ENCODE assay signal across 26 cellular contexts in the genomic region with DNA sequence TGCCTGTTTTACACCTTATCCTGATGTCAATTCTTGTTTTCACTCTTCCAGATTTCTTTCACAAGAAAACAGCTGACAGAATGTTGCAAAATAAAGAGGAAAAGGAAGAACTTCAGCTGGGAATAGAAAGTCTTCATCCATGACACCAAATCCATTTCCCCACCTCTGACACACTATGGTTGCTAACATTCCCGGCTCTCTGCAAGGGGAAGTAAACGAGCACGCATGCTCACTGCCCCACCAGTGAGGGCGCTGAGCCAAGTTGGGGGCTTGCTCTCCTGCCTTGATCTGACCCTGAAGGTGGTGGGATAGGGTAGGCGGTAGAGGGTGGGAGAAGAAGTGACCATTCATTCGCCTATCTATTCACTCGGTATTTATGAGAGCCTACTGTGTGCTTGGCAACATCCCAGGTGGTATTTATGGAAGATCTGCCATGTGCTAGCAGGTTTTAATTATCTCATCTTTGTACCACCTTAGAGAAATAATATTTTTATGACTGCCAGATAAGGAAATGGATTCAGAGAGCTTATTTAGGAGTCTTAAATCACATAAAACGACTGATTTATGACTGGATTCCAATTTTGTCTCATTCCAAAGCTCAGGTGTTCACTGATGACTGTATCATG.
"Had no signal": no experiment of that assay in that cellular context is flagged by ENCODE, and none has a peak within 500 bp of the region (broad histone marks: within the 10 kb centered on the region; RNA-seq: fewer than 3 reads in every experiment).

No MANE protein-coding gene starts in this region.

- H3K36me3 Mint-ChIP-seq: immature natural killer cell; mesothelial cell of epicardium; natural killer cell; stimulated activated effector memory CD8-positive, alpha-beta T cell treated with anti-CD3 and anti-CD28 coated beads, Interleukin-12 subunit alpha, Interleukin-12 subunit beta, amount 100 ng/mL, for 72 hours had no signal

- H3K9me3 ChIP-seq: left ventricle myocardium inferior, neutrophil, pancreas, vagina had no signal

- H3K4me3 ChIP-seq: left ventricle myocardium inferior, pancreas, vagina had no signal

- FAIRE-seq: astrocyte, pancreas, small intestine had no signal

- H3K27me3 Mint-ChIP-seq: activated naive CD8-positive, alpha-beta T cell treated with anti-CD3 and anti-CD28 coated beads for 36 hours; activated T-cell treated with anti-CD3 and anti-CD28 coated beads, Interleukin-2, amount 50 U/mL, for 24 hours; activated T-helper 17 cell treated with anti-CD3 and anti-CD28 coated beads, Interleukin-2, amount 50 U/mL, for 72 hours; stimulated activated naive CD8-positive, alpha-beta T cell treated with anti-CD3 and anti-CD28 coated beads, Interleukin-15, amount 100 ng/mL, for 72 hours had no signal

- ATAC-seq: activated T-helper 17 cell treated with anti-CD3 and anti-CD28 coated beads, Interleukin-2, amount 50 U/mL, for 72 hours; foreskin keratinocyte; natural killer cell; pancreas; right cardiac atrium; stimulated activated effector memory CD8-positive, alpha-beta T cell treated with anti-CD3 and anti-CD28 coated beads, Interleukin-12 subunit alpha, Interleukin-12 subunit beta, amount 100 ng/mL, for 72 hours; stimulated activated naive CD8-positive, alpha-beta T cell treated with anti-CD3 and anti-CD28 coated beads, Interleukin-15, amount 100 ng/mL, for 72 hours had no signal

- H3K27ac Mint-ChIP-seq: activated naive CD8-positive, alpha-beta T cell treated with anti-CD3 and anti-CD28 coated beads for 36 hours; activated T-cell treated with anti-CD3 and anti-CD28 coated beads, Interleukin-2, amount 50 U/mL, for 24 hours; activated T-helper 17 cell treated with anti-CD3 and anti-CD28 coated beads, Interleukin-2, amount 50 U/mL, for 72 hours; immature natural killer cell; natural killer cell; stimulated activated effector memory CD8-positive, alpha-beta T cell treated with anti-CD3 and anti-CD28 coated beads, Interleukin-12 subunit alpha, Interleukin-12 subunit beta, amount 100 ng/mL, for 72 hours; stimulated activated naive CD8-positive, alpha-beta T cell treated with anti-CD3 and anti-CD28 coated beads, Interleukin-15, amount 100 ng/mL, for 72 hours had no signal

- H3K9me3 Mint-ChIP-seq: activated naive CD8-positive, alpha-beta T cell treated with anti-CD3 and anti-CD28 coated beads for 36 hours; activated T-cell treated with anti-CD3 and anti-CD28 coated beads, Interleukin-2, amount 50 U/mL, for 24 hours; activated T-helper 17 cell treated with anti-CD3 and anti-CD28 coated beads, Interleukin-2, amount 50 U/mL, for 72 hours; immature natural killer cell; mesothelial cell of epicardium; natural killer cell; stimulated activated effector memory CD8-positive, alpha-beta T cell treated with anti-CD3 and anti-CD28 coated beads, Interleukin-12 subunit alpha, Interleukin-12 subunit beta, amount 100 ng/mL, for 72 hours; stimulated activated naive CD8-positive, alpha-beta T cell treated with anti-CD3 and anti-CD28 coated beads, Interleukin-15, amount 100 ng/mL, for 72 hours had no signal

- H3K4me1 Mint-ChIP-seq: activated T-helper 17 cell treated with anti-CD3 and anti-CD28 coated beads, Interleukin-2, amount 50 U/mL, for 72 hours; immature natural killer cell; natural killer cell; stimulated activated effector memory CD8-positive, alpha-beta T cell treated with anti-CD3 and anti-CD28 coated beads, Interleukin-12 subunit alpha, Interleukin-12 subunit beta, amount 100 ng/mL, for 72 hours; stimulated activated naive CD8-positive, alpha-beta T cell treated with anti-CD3 and anti-CD28 coated beads, Interleukin-15, amount 100 ng/mL, for 72 hours had no signal

- H3K4me1 ChIP-seq: foreskin keratinocyte, pancreas had no signal

- H3K27ac ChIP-seq: foreskin keratinocyte, left ventricle myocardium inferior, neutrophil, pancreas, vagina had no signal

- H3K36me3 ChIP-seq: left ventricle myocardium inferior, neutrophil, pancreas, vagina had no signal

- DNase-seq: activated CD4-positive, alpha-beta T cell treated with anti-CD3 and anti-CD28 coated beads, Interleukin-2, amount 50 U/mL, for 4 hours; activated CD8-positive, alpha-beta memory T cell treated with anti-CD3 and anti-CD28 coated beads for 24 hours; activated CD8-positive, alpha-beta memory T cell treated with anti-CD3 and anti-CD28 coated beads, Interleukin-2, amount 50 U/mL, for 4 hours; activated naive CD4-positive, alpha-beta T cell treated with Interleukin-2 at 50 U/mL for 16 hours; activated naive CD8-positive, alpha-beta T cell treated with anti-CD3 and anti-CD28 coated beads for 36 hours; activated T-cell treated with anti-CD3 and anti-CD28 coated beads, Interleukin-2, amount 50 U/mL, for 24 hours; central memory CD4-positive, alpha-beta T cell; dermis blood vessel endothelial cell; effector CD8-positive, alpha-beta T cell; foreskin keratinocyte; immature natural killer cell; kidney glomerular epithelial cell; left ventricle myocardium inferior; natural killer cell; pancreas; small intestine; stimulated activated CD4-positive, alpha-beta T cell treated with anti-CD3 and anti-CD28 coated beads, Interleukin-2, amount 100 ng/mL, for 24 hours; stimulated activated naive CD8-positive, alpha-beta T cell treated with anti-CD3 and anti-CD28 coated beads, Interleukin-15, amount 100 ng/mL, for 72 hours; trophoblast cell had no signal

- H3K4me3 Mint-ChIP-seq: activated naive CD8-positive, alpha-beta T cell treated with anti-CD3 and anti-CD28 coated beads for 36 hours; activated T-cell treated with anti-CD3 and anti-CD28 coated beads, Interleukin-2, amount 50 U/mL, for 24 hours; activated T-helper 17 cell treated with anti-CD3 and anti-CD28 coated beads, Interleukin-2, amount 50 U/mL, for 72 hours; immature natural killer cell; mesothelial cell of epicardium; natural killer cell; stimulated activated effector memory CD8-positive, alpha-beta T cell treated with anti-CD3 and anti-CD28 coated beads, Interleukin-12 subunit alpha, Interleukin-12 subunit beta, amount 100 ng/mL, for 72 hours; stimulated activated naive CD8-positive, alpha-beta T cell treated with anti-CD3 and anti-CD28 coated beads, Interleukin-15, amount 100 ng/mL, for 72 hours had no signal

- H3K27me3 ChIP-seq: foreskin keratinocyte, neutrophil, pancreas, vagina had no signal
